Comparison of ENCODE assay signal across 25 cellular contexts in the genomic region with DNA sequence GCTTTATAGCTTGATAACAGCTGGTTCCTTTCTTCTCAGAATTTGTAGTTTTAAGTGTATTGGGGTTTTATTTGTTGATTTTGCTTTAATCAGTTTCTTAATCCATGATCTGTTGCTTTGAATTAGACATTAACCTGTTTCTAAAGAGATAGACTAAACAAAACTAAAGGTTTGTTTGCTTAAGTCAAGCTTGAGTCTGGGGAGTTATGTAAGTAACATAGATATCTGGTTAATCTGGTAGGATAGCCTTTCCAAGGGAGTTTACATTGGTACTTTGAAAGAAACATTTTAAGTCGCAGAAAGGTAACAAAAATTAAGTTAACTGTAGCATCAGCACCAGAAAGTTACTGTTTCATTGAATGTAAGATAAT. TPM values are rescaled to one million over a fixed set of nuclear protein-coding genes. Genes with fewer than 3 reads are reported as not detected.
DNase-seq lines count a peak whose midpoint lies in the region; ATAC-seq and TF ChIP-seq lines count a peak whose summit lies in the region.
"Had no signal": no experiment of that assay in that cellular context is flagged by ENCODE, and none has a peak within 500 bp of the region (broad histone marks: within the 10 kb centered on the region; RNA-seq: fewer than 3 reads in every experiment).

No MANE protein-coding gene starts in this region.

- H3K4me3 Mint-ChIP-seq in activated CD8-positive, alpha-beta T cell treated with anti-CD3 and anti-CD28 coated beads for 36 hours, result no peak overlapping the region
- H3K4me3 Mint-ChIP-seq in activated CD8-positive, alpha-beta T cell treated with anti-CD3 and anti-CD28 coated beads, Interleukin-2, amount 10 ng/mL, durations not matched to agents 7 days and 5 days, result no peak overlapping the region
- peak overlapping the region in 5 of 8 donors; percentile 15 to 87 (median 50) for H3K4me3 Mint-ChIP-seq in CD4-positive, alpha-beta memory T cell
- peak overlapping the region; percentile 94 for H3K4me3 Mint-ChIP-seq in activated T-helper 17 cell treated with anti-CD3 and anti-CD28 coated beads, Interleukin-2, amount 50 U/mL, for 72 hours
- H3K4me3 Mint-ChIP-seq in memory B cell, result no peak overlapping the region
- no peak overlapping the region for H3K4me3 Mint-ChIP-seq in WTC11
- H3K4me3 Mint-ChIP-seq: T-helper 1 cell treated with Interleukin-12 subunit alpha and Interleukin-12 subunit beta and Interleukin-4 antibody, amounts not matched to agents 30 μg/mL and 1 μg/mL, for 36 hours had no signal

- no peak for ATAC-seq in activated CD8-positive, alpha-beta T cell treated with anti-CD3 and anti-CD28 coated beads for 36 hours
- no peak for ATAC-seq in activated CD8-positive, alpha-beta T cell treated with anti-CD3 and anti-CD28 coated beads, Interleukin-2, amount 10 ng/mL, durations not matched to agents 7 days and 5 days
- no peak for ATAC-seq in activated T-helper 17 cell treated with anti-CD3 and anti-CD28 coated beads, Interleukin-2, amount 50 U/mL, for 72 hours (replicated peaks)
- ATAC-seq in memory B cell (ENCODE audit: low read depth) (no peak), WTC11 (no peak), omental fat pad (ENCODE audit: low FRiP score) (no peak), HG03442 (IDR thresholded peaks at IDR 0.05; ENCODE audit: unreplicated experiment) (no peak)
- ATAC-seq: right cardiac atrium had no signal

- POLR2A ChIA-PET in activated CD8-positive, alpha-beta T cell treated with anti-CD3 and anti-CD28 coated beads for 36 hours (lab: Charles Lee), result interaction anchor here (0.5 to 1.6 kb wide), 3 partner anchors 18 to 322 kb away, joined by 3 to 5 read pairs (median 3); no protein-coding TSS in a partner anchor
- POLR2A ChIA-PET in activated CD8-positive, alpha-beta T cell treated with anti-CD3 and anti-CD28 coated beads, Interleukin-2, amount 10 ng/mL, durations not matched to agents 7 days and 5 days (lab: Charles Lee), result interaction anchor here (1.0 kb wide), 1 partner anchor 58 kb away, joined by 3 read pairs; no protein-coding TSS in a partner anchor
- POLR2A ChIA-PET in CD4-positive, alpha-beta memory T cell (lab: Charles Lee; ENCODE audit: partially characterized antibody), result no interaction called here
- POLR2A ChIA-PET in WTC11 (lab: Charles Lee), result no interaction called here

- peak overlapping the region; percentile 86 for H3K27ac Mint-ChIP-seq in activated CD8-positive, alpha-beta T cell treated with anti-CD3 and anti-CD28 coated beads for 36 hours
- H3K27ac Mint-ChIP-seq in activated CD8-positive, alpha-beta T cell treated with anti-CD3 and anti-CD28 coated beads, Interleukin-2, amount 10 ng/mL, durations not matched to agents 7 days and 5 days, result no peak overlapping the region
- H3K27ac Mint-ChIP-seq in CD4-positive, alpha-beta memory T cell, result peak overlapping the region in 6 of 7 donors; percentile 72 to 99 (median 96)
- peak overlapping the region; percentile 37 for H3K27ac Mint-ChIP-seq in activated T-helper 17 cell treated with anti-CD3 and anti-CD28 coated beads, Interleukin-2, amount 50 U/mL, for 72 hours
- peak overlapping the region; percentile 14 for H3K27ac Mint-ChIP-seq in memory B cell
- no peak overlapping the region; the same call in 1 of the 2 replicates for H3K27ac Mint-ChIP-seq in WTC11
- H3K27ac Mint-ChIP-seq: T-helper 1 cell treated with Interleukin-12 subunit alpha and Interleukin-12 subunit beta and Interleukin-4 antibody, amounts not matched to agents 30 μg/mL and 1 μg/mL, for 36 hours had no signal

- no peak for TF ChIP-seq CTCF in activated CD8-positive, alpha-beta T cell treated with anti-CD3 and anti-CD28 coated beads for 36 hours (IDR thresholded peaks at IDR 0.05)
- no peak for TF ChIP-seq CTCF in WTC11 (IDR thresholded peaks at IDR 0.05)
- TF ChIP-seq CTCF in omental fat pad (IDR thresholded peaks at IDR 0.05), result no peak

- H3K36me3 ChIP-seq in CD4-positive, alpha-beta memory T cell (ENCODE audit: insufficient read depth, low read length), result peaks cover 12% of the 10 kb centered on the region
- H3K36me3 ChIP-seq: transverse colon had no signal

- intact Hi-C loops in activated CD8-positive, alpha-beta T cell treated with anti-CD3 and anti-CD28 coated beads for 36 hours (cut with micrococcal nuclease), result no loop called here
- intact Hi-C loops in CD4-positive, alpha-beta memory T cell (cut with micrococcal nuclease), result loop anchor here (10.0 kb wide), 1 partner anchor 1349 kb away; no protein-coding TSS in a partner anchor

- H3K27me3 Mint-ChIP-seq in activated CD8-positive, alpha-beta T cell treated with anti-CD3 and anti-CD28 coated beads for 36 hours, result no peaks in the 10 kb centered on the region
- H3K27me3 Mint-ChIP-seq in activated CD8-positive, alpha-beta T cell treated with anti-CD3 and anti-CD28 coated beads, Interleukin-2, amount 10 ng/mL, durations not matched to agents 7 days and 5 days (ENCODE audit: low read depth), result no peaks in the 10 kb centered on the region
- H3K27me3 Mint-ChIP-seq in CD4-positive, alpha-beta memory T cell, result no peaks in the 10 kb centered on the region
- H3K27me3 Mint-ChIP-seq in activated T-helper 17 cell treated with anti-CD3 and anti-CD28 coated beads, Interleukin-2, amount 50 U/mL, for 72 hours, result no peaks in the 10 kb centered on the region
- H3K27me3 Mint-ChIP-seq in memory B cell (no peaks in the 10 kb centered on the region), WTC11 (ENCODE audit: low read depth) (no peaks in the 10 kb centered on the region)

- H3K4me1 ChIP-seq in CD4-positive, alpha-beta memory T cell (ENCODE audit: insufficient read depth, low read length), result peaks cover 89% of the 10 kb centered on the region

- H3K9me3 Mint-ChIP-seq in activated CD8-positive, alpha-beta T cell treated with anti-CD3 and anti-CD28 coated beads for 36 hours, result no peaks in the 10 kb centered on the region
- H3K9me3 Mint-ChIP-seq in activated CD8-positive, alpha-beta T cell treated with anti-CD3 and anti-CD28 coated beads, Interleukin-2, amount 10 ng/mL, durations not matched to agents 7 days and 5 days (ENCODE audit: insufficient read depth), result no peaks in the 10 kb centered on the region
- H3K9me3 Mint-ChIP-seq in CD4-positive, alpha-beta memory T cell, result no peaks in the 10 kb centered on the region
- no peaks in the 10 kb centered on the region for H3K9me3 Mint-ChIP-seq in activated T-helper 17 cell treated with anti-CD3 and anti-CD28 coated beads, Interleukin-2, amount 50 U/mL, for 72 hours
- H3K9me3 Mint-ChIP-seq in memory B cell, result no peaks in the 10 kb centered on the region
- H3K9me3 Mint-ChIP-seq in WTC11, result no peaks in the 10 kb centered on the region
- H3K9me3 Mint-ChIP-seq: T-helper 1 cell treated with Interleukin-12 subunit alpha and Interleukin-12 subunit beta and Interleukin-4 antibody, amounts not matched to agents 30 μg/mL and 1 μg/mL, for 36 hours had no signal

- CTCF ChIA-PET in activated CD8-positive, alpha-beta T cell treated with anti-CD3 and anti-CD28 coated beads for 36 hours (lab: Charles Lee), result interaction anchor here (2.0 to 2.8 kb wide), 2 partner anchors 21 to 117 kb away, joined by 6 to 12 read pairs; no protein-coding TSS in a partner anchor
- CTCF ChIA-PET in activated CD8-positive, alpha-beta T cell treated with anti-CD3 and anti-CD28 coated beads, Interleukin-2, amount 10 ng/mL, durations not matched to agents 7 days and 5 days (lab: Charles Lee), result interaction anchor here (1.0 to 1.4 kb wide), 4 partner anchors 10 to 117 kb away, joined by 3 to 4 read pairs (median 3); no protein-coding TSS in a partner anchor
- CTCF ChIA-PET in CD4-positive, alpha-beta memory T cell (lab: Charles Lee; ENCODE audit: partially characterized antibody), result interaction anchor here (1.1 kb wide), 2 partner anchors 39 to 69 kb away, joined by 3 read pairs; no protein-coding TSS in a partner anchor
- CTCF ChIA-PET in WTC11 (lab: Charles Lee), result interaction anchor here (1.1 kb wide), 1 partner anchor 20 kb away, joined by 4 read pairs; no protein-coding TSS in a partner anchor

- peak overlapping the region; percentile 60 for H3K27ac ChIP-seq in CD4-positive, alpha-beta memory T cell (ENCODE audit: low read depth, low read length)
- H3K27ac ChIP-seq: ascending aorta, HL-60, Peyer's patch, SJSA1, stomach, transverse colon, WERI-Rb-1 had no signal

- peaks cover 47% of the 10 kb centered on the region for H3K36me3 Mint-ChIP-seq in activated CD8-positive, alpha-beta T cell treated with anti-CD3 and anti-CD28 coated beads for 36 hours (ENCODE audit: low read depth)
- H3K36me3 Mint-ChIP-seq in activated CD8-positive, alpha-beta T cell treated with anti-CD3 and anti-CD28 coated beads, Interleukin-2, amount 10 ng/mL, durations not matched to agents 7 days and 5 days (ENCODE audit: low read depth), result peaks cover 51% of the 10 kb centered on the region
- H3K36me3 Mint-ChIP-seq in CD4-positive, alpha-beta memory T cell, result peaks cover 9 to 39% of the 10 kb centered on the region in 2 donors
- peaks cover 88% of the 10 kb centered on the region for H3K36me3 Mint-ChIP-seq in activated T-helper 17 cell treated with anti-CD3 and anti-CD28 coated beads, Interleukin-2, amount 50 U/mL, for 72 hours (ENCODE audit: low read depth)
- H3K36me3 Mint-ChIP-seq in memory B cell, result peaks cover 11% of the 10 kb centered on the region
- peaks cover 28% of the 10 kb centered on the region for H3K36me3 Mint-ChIP-seq in WTC11

- H3K27me3 ChIP-seq in CD4-positive, alpha-beta memory T cell (ENCODE audit: insufficient read depth, low read length), result no peaks in the 10 kb centered on the region
- H3K27me3 ChIP-seq: ascending aorta, pancreas, Peyer's patch, SJSA1, stomach, transverse colon had no signal

- no peak for DNase-seq in activated CD8-positive, alpha-beta T cell treated with anti-CD3 and anti-CD28 coated beads for 36 hours
- DNase-seq in activated CD8-positive, alpha-beta T cell treated with anti-CD3 and anti-CD28 coated beads, Interleukin-2, amount 10 ng/mL, durations not matched to agents 7 days and 5 days, result no peak
- DNase-seq in CD4-positive, alpha-beta memory T cell, result no peak
- DNase-seq in memory B cell (ENCODE audit: low spot score in 2 of 2) (no peak), WTC11 (ENCODE audit: low spot score) (no peak), omental fat pad (ENCODE audit: low spot score) (no peak)
- DNase-seq: activated gamma-delta T cell; dermis blood vessel endothelial cell; mammary epithelial cell; NCI-H1417 treated with DMSO at 0.1 percent for 48 hours; NCI-H510A treated with DMSO at 0.1 percent for 48 hours; right cardiac atrium; stimulated activated CD4-positive, alpha-beta T cell treated with anti-CD3 and anti-CD28 coated beads, Interleukin-12 subunit alpha, Interleukin-12 subunit beta, amount 100 ng/mL, for 4 hours; stimulated activated CD4-positive, alpha-beta T cell treated with anti-CD3 and anti-CD28 coated beads, Interleukin-4, amount 100 ng/mL, for 4 hours; stomach; transverse colon; WERI-Rb-1 had no signal

- no peaks in the 10 kb centered on the region for H3K9me3 ChIP-seq in CD4-positive, alpha-beta memory T cell (ENCODE audit: control insufficient read depth in 1 of 2, low read length in 2 of 2)
- H3K9me3 ChIP-seq: ascending aorta, pancreas, Peyer's patch, SJSA1, stomach, transverse colon had no signal

- no peak overlapping the region for H3K4me3 ChIP-seq in CD4-positive, alpha-beta memory T cell (ENCODE audit: low read length in 2 of 2)
- H3K4me3 ChIP-seq: ascending aorta, Peyer's patch, SJSA1, stomach, transverse colon had no signal

- peaks cover 81% of the 10 kb centered on the region for H3K4me1 Mint-ChIP-seq in activated CD8-positive, alpha-beta T cell treated with anti-CD3 and anti-CD28 coated beads for 36 hours (ENCODE audit: low read depth)
- H3K4me1 Mint-ChIP-seq in activated CD8-positive, alpha-beta T cell treated with anti-CD3 and anti-CD28 coated beads, Interleukin-2, amount 10 ng/mL, durations not matched to agents 7 days and 5 days (ENCODE audit: low read depth), result peaks cover 68% of the 10 kb centered on the region
- H3K4me1 Mint-ChIP-seq in CD4-positive, alpha-beta memory T cell, result peaks cover 54 to 90% (median 72%) of the 10 kb centered on the region in 4 donors
- peaks cover 51% of the 10 kb centered on the region for H3K4me1 Mint-ChIP-seq in activated T-helper 17 cell treated with anti-CD3 and anti-CD28 coated beads, Interleukin-2, amount 50 U/mL, for 72 hours
- H3K4me1 Mint-ChIP-seq in memory B cell (peaks cover 34% of the 10 kb centered on the region), WTC11 (peaks cover 51% of the 10 kb centered on the region)

RNA-seq across cellular contexts. Expression of a gene that starts 5.4 kb away (rescaled TPM):
- total RNA-seq in activated CD8-positive, alpha-beta T cell treated with anti-CD3 and anti-CD28 coated beads for 36 hours, result 10 to 100 TPM; 31.6 to 32.3 TPM
- total RNA-seq in activated CD8-positive, alpha-beta T cell treated with anti-CD3 and anti-CD28 coated beads, Interleukin-2, amount 10 ng/mL, durations not matched to agents 7 days and 5 days, result 10 to 100 TPM; 36.5 to 37.5 TPM
- total RNA-seq in CD4-positive, alpha-beta memory T cell, result 10 to 100 TPM; 47.2 to 49.2 TPM
- 10 to 100 TPM; 25.7 to 36.2 TPM for polyA plus RNA-seq in CD4-positive, alpha-beta memory T cell
- 10 to 100 TPM; 31.6 to 46.4 TPM for total RNA-seq in activated T-helper 17 cell treated with anti-CD3 and anti-CD28 coated beads, Interleukin-2, amount 50 U/mL, for 72 hours
- total RNA-seq in WTC11 (2021), result 28.7 to 33.2 TPM (median 30.0 TPM) in 3 replicates
- 10 to 100 TPM; 25.0 to 33.7 (median 28.7) TPM for total RNA-seq in omental fat pad

Comparison
In these comparisons a context has a peak if more than half of its experiments do, and no peak if none do; other contexts are left out.
1. H3K27ac Mint-ChIP-seq: peak in activated CD8-positive, alpha-beta T cell treated with anti-CD3 and anti-CD28 coated beads for 36 hours (single experiment), CD4-positive, alpha-beta memory T cell (6 of 7), activated T-helper 17 cell treated with anti-CD3 and anti-CD28 coated beads, Interleukin-2, amount 50 U/mL, for 72 hours (single experiment) and memory B cell (single experiment); none in activated CD8-positive, alpha-beta T cell treated with anti-CD3 and anti-CD28 coated beads, Interleukin-2, amount 10 ng/mL, durations not matched to agents 7 days and 5 days (single experiment) and WTC11 (single experiment).
2. H3K4me3 Mint-ChIP-seq: peak in CD4-positive, alpha-beta memory T cell (5 of 8) and activated T-helper 17 cell treated with anti-CD3 and anti-CD28 coated beads, Interleukin-2, amount 50 U/mL, for 72 hours (single experiment); none in activated CD8-positive, alpha-beta T cell treated with anti-CD3 and anti-CD28 coated beads for 36 hours (single experiment), activated CD8-positive, alpha-beta T cell treated with anti-CD3 and anti-CD28 coated beads, Interleukin-2, amount 10 ng/mL, durations not matched to agents 7 days and 5 days (single experiment), memory B cell (single experiment) and WTC11 (single experiment).
3. POLR2A ChIA-PET loops: an anchor here in activated CD8-positive, alpha-beta T cell treated with anti-CD3 and anti-CD28 coated beads for 36 hours (0.5 to 1.6 kb wide) and activated CD8-positive, alpha-beta T cell treated with anti-CD3 and anti-CD28 coated beads, Interleukin-2, amount 10 ng/mL, durations not matched to agents 7 days and 5 days (1.0 kb wide); none called in CD4-positive, alpha-beta memory T cell and WTC11.